8 cellular contexts compared by ENCODE assay signal in the genomic region with DNA sequence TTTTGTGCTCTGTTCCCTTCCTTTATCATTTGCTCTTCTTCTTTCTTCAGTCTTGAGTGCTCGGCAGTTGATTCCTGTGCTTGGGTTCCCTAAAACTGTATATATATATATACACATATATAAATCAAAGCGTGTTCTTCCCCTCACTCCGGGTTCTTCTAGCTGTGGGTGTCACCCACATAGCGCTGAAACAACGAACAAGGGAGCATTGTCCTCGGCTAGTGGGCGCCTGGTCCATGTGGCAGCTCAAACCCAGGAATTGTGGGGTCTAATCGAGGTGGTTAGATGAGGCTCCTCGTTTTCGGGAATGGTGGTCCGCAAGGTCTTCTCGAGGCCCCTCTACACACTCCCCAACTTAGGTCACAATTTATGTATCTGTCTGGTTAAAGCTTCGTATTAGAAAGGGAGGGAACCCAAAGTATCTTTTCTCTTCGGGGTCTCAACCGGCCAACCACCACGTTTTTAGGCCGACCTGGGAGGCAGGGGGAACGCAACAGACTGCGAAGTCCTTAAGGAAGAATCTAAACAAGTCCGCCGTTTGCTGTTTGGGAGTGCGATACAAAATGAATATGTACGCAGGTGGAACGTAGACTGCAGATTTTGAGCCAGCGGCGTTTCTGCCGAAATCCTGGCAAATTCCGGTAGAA. TPM values are rescaled to one million over a fixed set of nuclear protein-coding genes. Genes with fewer than 3 reads are reported as not detected.
DNase-seq lines count a peak whose midpoint lies in the region; ATAC-seq and TF ChIP-seq lines count a peak whose summit lies in the region.

No MANE protein-coding gene starts in this region.

- H3K4me3 ChIP-seq in Caco-2 (ENCODE audit: low read depth, low read length), result peak overlapping the region; percentile 66
- H3K4me3 ChIP-seq in astrocyte of the spinal cord (ENCODE audit: low read depth, low read length), result peak overlapping the region; percentile 99
- H3K4me3 ChIP-seq in left lung, result peak overlapping the region; percentile 82 to 86

- H3K9me3 ChIP-seq in Caco-2 (no peaks in the 10 kb centered on the region), left lung (no peaks in the 10 kb centered on the region)

- peak overlapping the region; percentile 87 to 89 for H3K27ac ChIP-seq in left lung

- H3K4me1 ChIP-seq in Caco-2 (peaks cover 4% of the 10 kb centered on the region; the same call in 1 of the 2 replicates), left lung (peaks cover 0 to 27% of the 10 kb centered on the region in 2 donors)

- H3K4me3 Mint-ChIP-seq in Caco-2 (ENCODE audit: unreplicated experiment), result peak overlapping the region; percentile 91

- peaks cover 13% of the 10 kb centered on the region for H3K36me3 Mint-ChIP-seq in Caco-2 (ENCODE audit: insufficient read depth, unreplicated experiment)

- H3K4me1 Mint-ChIP-seq in Caco-2 (ENCODE audit: low read depth, unreplicated experiment), result no peaks in the 10 kb centered on the region

- peak overlapping the region; percentile 94 for H3K27ac Mint-ChIP-seq in Caco-2 (ENCODE audit: unreplicated experiment)

- peak in 1 of 2 experiments; percentile 11 for DNase-seq in Caco-2
- DNase-seq in HT-29 (ENCODE audit: low spot score), result peak; percentile 34
- no peak for DNase-seq in astrocyte of the spinal cord (ENCODE audit: low read depth, low spot score)
- no peak for DNase-seq in left lung
- DNase-seq in superior temporal gyrus (ENCODE audit: extremely low spot score), result peak; percentile 81
- DNase-seq in COR-L47 (lab: John Stamatoyannopoulos, UW), result no peak
- DNase-seq in NCI-H446 treated with DMSO at 0.1 percent for 48 hours (lab: John Stamatoyannopoulos, UW), result no peak

- no peaks in the 10 kb centered on the region for H3K9me3 Mint-ChIP-seq in Caco-2 (ENCODE audit: unreplicated experiment)

- TSS peak; percentile 95 for BruUV-seq in Caco-2 (replicated peaks; lab: Mats Ljungman, UMichigan)

- H3K36me3 ChIP-seq in Caco-2 (ENCODE audit: control insufficient read depth, insufficient read depth, low read length), result no peaks in the 10 kb centered on the region
- peaks cover 0 to 1% of the 10 kb centered on the region in 2 donors for H3K36me3 ChIP-seq in left lung

- ATAC-seq in left lung (no peak), HG02870 (IDR thresholded peaks at IDR 0.05; ENCODE audit: unreplicated experiment) (no peak)

- no peaks in the 10 kb centered on the region for H3K27me3 ChIP-seq in Caco-2 (replicated peaks; ENCODE audit: control insufficient read depth, insufficient read depth, low read length)
- no peaks in the 10 kb centered on the region for H3K27me3 ChIP-seq in left lung

- in situ Hi-C loops in astrocyte of the spinal cord (cut with HindIII; ENCODE audit: low sequenced_read_pairs), result no loop called here

- POLR2A ChIA-PET in Caco-2 (lab: Charles Lee), result interaction anchor here (0.6 to 2.0 kb wide), 11 partner anchors 23 to 293 kb away, joined by 3 to 22 read pairs (median 3); partner anchors contain the start of genes F11R, NDUFS2, TOMM40L and USF1

- no peaks in the 10 kb centered on the region for H3K27me3 Mint-ChIP-seq in Caco-2 (ENCODE audit: insufficient read depth, unreplicated experiment)

- intact Hi-C loops in Caco-2 (cut with micrococcal nuclease; ENCODE audit: unreplicated experiment) (loop anchor here (1.0 kb wide), 2 partner anchors 83 to 88 kb away; no protein-coding TSS in a partner anchor), left lung (cut with DNase I) (no loop called here)

- CTCF ChIA-PET in Caco-2 (lab: Charles Lee), result interaction anchor here (1.0 to 1.8 kb wide), 6 partner anchors 61 to 147 kb away, joined by 3 to 12 read pairs (median 4); partner anchors contain the start of genes NDUFS2, PPOX and TOMM40L

- TF ChIP-seq CTCF in Caco-2 (IDR thresholded peaks at IDR 0.05; ENCODE audit: insufficient read depth in 1 of 2, low read depth in 1 of 2, low read length in 1 of 2, severe bottlenecking in 1 of 2, unreplicated experiment in 1 of 2) (no peak), astrocyte of the spinal cord (IDR thresholded peaks at IDR 0.05; ENCODE audit: low read depth, low read length) (no peak), left lung (IDR thresholded peaks at IDR 0.05) (no peak)

RNA-seq across cellular contexts. Expression of gene SDHC, which starts 0.5 kb away (rescaled TPM):
- total RNA-seq in Caco-2 (2022) (261 and 268 TPM in 2 replicates), left lung (100 to 1,000 TPM; 187 to 204 TPM)
- 16.6 and 17.1 TPM in 2 replicates for total RNA-seq in HT-29 (2014; rRNA removed; shearing (Covaris generic))

RNA-seq across cellular contexts. Expression of gene MPZ, which starts 3.9 kb away (rescaled TPM):
- 0.20 and 0.23 TPM in 2 replicates for total RNA-seq in Caco-2 (2022)
- 0.16 and 0.41 TPM in 2 replicates for total RNA-seq in HT-29 (2014; rRNA removed; shearing (Covaris generic))
- total RNA-seq in left lung, result 1 to 10 TPM; 2.0 to 4.8 TPM

RNA-seq across cellular contexts. Expression of gene CFAP126, which starts 54.0 kb away (rescaled TPM):
- total RNA-seq in Caco-2 (2022), result not detected in 2 replicates
- total RNA-seq in HT-29 (2014; rRNA removed; shearing (Covaris generic)), result not detected in 2 replicates
- total RNA-seq in left lung, result 1 to 10 TPM in 1 of 2 donors, not detected in 1; 5.8 TPM

RNA-seq across cellular contexts. Expression of gene PCP4L1, which starts 55.1 kb away (rescaled TPM):
- total RNA-seq in Caco-2 (2022), result 2.5 and 3.3 TPM in 2 replicates
- not detected in 2 replicates for total RNA-seq in HT-29 (2014; rRNA removed; shearing (Covaris generic))
- total RNA-seq in left lung, result 1 to 10 TPM; 1.5 to 6.6 TPM

Comparison
In these comparisons a context has a peak if more than half of its experiments do, and no peak if none do; other contexts are left out.
1. DNase-seq: peak in HT-29 (single experiment) and superior temporal gyrus (single experiment); none in astrocyte of the spinal cord (single experiment), left lung (0 of 2), COR-L47 (single experiment) and NCI-H446 treated with DMSO at 0.1 percent for 48 hours (single experiment).
2. RNA of gene SDHC, which starts 0.5 kb away (total RNA-seq): 261 to 268 TPM in Caco-2 and 187 to 204 TPM in left lung; 16.6 to 17.1 TPM in HT-29; every median in the first group is over 10 times any median in the second.
3. Peak in every context shown above with its lines, with median percentiles within 50 percentile points of each other: H3K4me3 ChIP-seq.